9 cellular contexts compared by ENCODE assay signal in the genomic region with DNA sequence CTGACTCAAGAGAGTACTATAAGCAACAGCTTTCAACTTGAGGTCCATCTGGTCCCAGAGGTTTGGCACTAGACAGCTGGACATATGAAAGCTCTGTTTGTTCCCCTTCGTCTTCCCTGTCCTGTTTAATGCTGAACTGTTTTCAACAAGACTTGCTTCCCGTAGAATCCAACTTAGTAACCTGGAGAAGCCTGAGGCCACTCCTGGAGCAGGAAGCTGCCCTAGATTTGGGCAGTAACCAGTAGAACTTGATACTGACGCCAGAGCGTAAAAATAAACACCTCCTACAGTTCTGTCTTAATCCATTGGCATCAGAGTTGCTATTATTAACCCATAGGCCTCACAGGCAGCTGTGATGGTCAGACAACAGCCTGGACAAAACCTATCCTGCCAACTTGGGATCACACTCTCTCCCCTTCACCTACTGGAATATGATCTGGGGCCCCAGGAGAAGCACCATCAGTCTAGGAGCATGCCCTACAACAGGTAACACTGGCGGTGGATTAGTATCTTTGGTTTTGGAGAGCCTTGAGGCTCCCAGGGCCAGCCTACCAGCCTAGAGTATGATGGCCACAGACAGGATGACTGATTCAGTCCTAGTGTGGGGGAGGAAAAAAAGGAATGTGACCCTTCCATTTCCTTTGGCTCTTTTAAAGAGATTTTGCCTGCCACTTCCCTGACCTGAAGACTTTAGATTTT. TPM values are rescaled to one million over a fixed set of nuclear protein-coding genes. Genes with fewer than 3 reads are reported as not detected.
DNase-seq lines count a peak whose midpoint lies in the region; ATAC-seq and TF ChIP-seq lines count a peak whose summit lies in the region.
"Had no signal": no experiment of that assay in that cellular context is flagged by ENCODE, and none has a peak within 500 bp of the region (broad histone marks: within the 10 kb centered on the region; RNA-seq: fewer than 3 reads in every experiment).

No MANE protein-coding gene starts in this region.

- H3K79me1 ChIP-seq in IMR-90 (ENCODE audit: low read depth in 1 of 2, low read length in 2 of 2) = peaks cover 27 to 74% of the 10 kb centered on the region in 2 experiments

- CTCF ChIA-PET in IMR-90 (lab: Yijun Ruan, JAX) = interaction anchor here (0.9 to 1.6 kb wide), 7 partner anchors 10 to 36 kb away, joined by 3 to 5 read pairs (median 3); no protein-coding TSS in a partner anchor

- H3K4me1 ChIP-seq in IMR-90 (ENCODE audit: control insufficient read depth, insufficient read depth, low read length) (peaks cover 42% of the 10 kb centered on the region), right lobe of liver (peaks cover 0 to 57% (median 28%) of the 10 kb centered on the region in 4 donors), suprapubic skin (peaks cover 51% of the 10 kb centered on the region)

- no peak overlapping the region for H3K4me3 ChIP-seq in IMR-90 (ENCODE audit: insufficient read depth, low read depth, low read length)
- H3K4me3 ChIP-seq in coronary artery = peak overlapping the region; percentile 30
- H3K4me3 ChIP-seq in right lobe of liver = no peak overlapping the region
- no peak overlapping the region for H3K4me3 ChIP-seq in suprapubic skin

- peak overlapping the region; percentile 97 for H4K91ac ChIP-seq in IMR-90 (ENCODE audit: insufficient read depth, low read depth, low read length)

- H3K18ac ChIP-seq in IMR-90 (ENCODE audit: low read depth, low read length) = peak overlapping the region; percentile 98

- H2BK120ac ChIP-seq in IMR-90 (ENCODE audit: low read depth, low read length) = peak overlapping the region; percentile 99

- intact Hi-C loops in IMR-90 (cut with micrococcal nuclease) (no loop called here), right lobe of liver (cut with DNase I) (no loop called here)

- peak overlapping the region; percentile 96 for H2BK5ac ChIP-seq in IMR-90 (ENCODE audit: low read depth, low read length, poor library complexity, severe bottlenecking)

- TF ChIP-seq EP300 in suprapubic skin (IDR thresholded peaks at IDR 0.05) = no peak

- H3K9me3 ChIP-seq in IMR-90 (ENCODE audit: control insufficient read depth, insufficient read depth, low read length) (no peaks in the 10 kb centered on the region), right lobe of liver (no peaks in the 10 kb centered on the region), suprapubic skin (no peaks in the 10 kb centered on the region)

- TF ChIP-seq CTCF in IMR-90 (conservative IDR thresholded peaks at IDR 0.05; ENCODE audit: low read depth, low read length) (no peak), coronary artery (IDR thresholded peaks at IDR 0.05) (no peak), right lobe of liver (IDR thresholded peaks at IDR 0.05) (no peak), suprapubic skin (IDR thresholded peaks at IDR 0.05) (no peak)

- peak overlapping the region; percentile 96 for H3K23ac ChIP-seq in IMR-90 (ENCODE audit: low read depth, low read length)

- DNase-seq in IMR-90 (peak; percentile 58), coronary artery (ENCODE audit: low spot score) (no peak), right lobe of liver (no peak), suprapubic skin (ENCODE audit: low spot score in 2 of 2) (no peak), putamen (ENCODE audit: low spot score) (no peak), T-helper 2 cell (no peak), AG20443 (ENCODE audit: low spot score) (no peak)
- DNase-seq: NCI-H69 had no signal

- 0 out of 2 replicates have a peak, but pooled peaks have one; percentile 18 for TF ChIP-seq POLR2A in IMR-90 (IDR thresholded peaks at IDR 0.05; ENCODE audit: low read depth, low read length)
- TF ChIP-seq POLR2A in right lobe of liver (IDR thresholded peaks at IDR 0.05) = no peak
- no peak for TF ChIP-seq POLR2A in suprapubic skin (IDR thresholded peaks at IDR 0.05)

- H4K5ac ChIP-seq in IMR-90 (ENCODE audit: low read depth, low read length) = peak overlapping the region; percentile 94

- H2AK9ac ChIP-seq in IMR-90 (replicated peaks; ENCODE audit: low read depth, low read length, poor library complexity) = peak overlapping the region; percentile 91

- peak overlapping the region; percentile 97 for H2BK15ac ChIP-seq in IMR-90 (ENCODE audit: low read depth, low read length)

- ATAC-seq in IMR-90 (ENCODE audit: low read depth) (no peak), right lobe of liver (peak in 2 of 4 donors; percentile 5 to 25), GM21381 (IDR thresholded peaks at IDR 0.05; ENCODE audit: unreplicated experiment) (no peak)

- POLR2A ChIA-PET in IMR-90 (lab: Charles Lee; ENCODE audit: unreplicated experiment) = interaction anchor here (1.0 to 1.5 kb wide), 2 partner anchors 8 to 19 kb away, joined by 8 to 13 read pairs; no protein-coding TSS in a partner anchor

- no peaks in the 10 kb centered on the region for H3K36me3 ChIP-seq in IMR-90 (ENCODE audit: control insufficient read depth, insufficient read depth, low read length)
- H3K36me3 ChIP-seq in right lobe of liver = no peaks in the 10 kb centered on the region
- no peaks in the 10 kb centered on the region for H3K36me3 ChIP-seq in suprapubic skin

- peak overlapping the region; percentile 92 for H2BK20ac ChIP-seq in IMR-90 (ENCODE audit: low read depth, low read length)

- H3K27ac ChIP-seq in IMR-90 (ENCODE audit: insufficient read depth, low read length) (peak overlapping the region; percentile 94), coronary artery (peak overlapping the region; percentile 90 to 94), right lobe of liver (peak overlapping the region; percentile 16 to 49 (median 39)), suprapubic skin (peak overlapping the region; percentile 81)

- H3K4me2 ChIP-seq in IMR-90 (ENCODE audit: low read depth, low read length) = peak overlapping the region; percentile 22

- no peaks in the 10 kb centered on the region for H4K20me1 ChIP-seq in IMR-90 (ENCODE audit: insufficient read depth, low read length)

- H3K4ac ChIP-seq in IMR-90 (ENCODE audit: low read depth, low read length) = peak overlapping the region; percentile 95

- H3K9me1 ChIP-seq in IMR-90 (ENCODE audit: insufficient read depth, low read length) = peaks cover 25% of the 10 kb centered on the region

- no peak for TF ChIP-seq RAD21 in IMR-90 (IDR thresholded peaks at IDR 0.05; ENCODE audit: low read length)

- dilution Hi-C loops in IMR-90 (cut with HindIII; ENCODE audit: low sequenced_read_pairs, unreplicated experiment) = no loop called here

- peak overlapping the region; percentile 85 for H3K14ac ChIP-seq in IMR-90 (replicated peaks; ENCODE audit: low read depth, low read length)

- in situ Hi-C loops in IMR-90 (cut with MboI; ENCODE audit: low sequenced_read_pairs) = no loop called here

- peak overlapping the region; percentile 29 for H2AFZ ChIP-seq in IMR-90 (replicated peaks; ENCODE audit: low read length, poor library complexity)

- peak overlapping the region; percentile 87 for H2AK5ac ChIP-seq in IMR-90 (ENCODE audit: low read depth, low read length)

- H3K56ac ChIP-seq in IMR-90 (ENCODE audit: extremely low read depth, insufficient read depth, low read length) = peak overlapping the region; percentile 96

- H3K27me3 ChIP-seq in IMR-90 (ENCODE audit: control insufficient read depth, insufficient read depth, low read length) (no peaks in the 10 kb centered on the region), right lobe of liver (no peaks in the 10 kb centered on the region), suprapubic skin (no peaks in the 10 kb centered on the region)

- no TSS peak for BruUV-seq in IMR-90 (replicated peaks; lab: Mats Ljungman, UMichigan)

- WGBS in IMR-90 (ENCODE audit: extremely low coverage in 2 of 2, insufficient read length in 1 of 2), 2 experiments = 69% methylated on average over 2 of the region's 5 CpGs; no CpG with 5 or more reads in 1 of the 2 experiments
- 19% methylated on average over 4 of the region's 5 CpGs for WGBS in right lobe of liver (ENCODE audit: insufficient coverage, low coverage, low lambda C conversion rate, missing lambda C conversion rate)
- 48% methylated on average over 5 of the region's 5 CpGs for WGBS in suprapubic skin

- H3K9ac ChIP-seq in IMR-90 (ENCODE audit: low read depth, low read length) = peak overlapping the region; percentile 76

- peak overlapping the region; percentile 91 to 93 for H4K8ac ChIP-seq in IMR-90 (ENCODE audit: low read depth in 2 of 2, low read length in 2 of 2)

TF ChIP-seq in IMR-90, 13 proteins besides CTCF, POLR2A, EP300 and RAD21:
- TF ChIP-seq CHD1 (IDR thresholded peaks at IDR 0.05; ENCODE audit: low read depth, low read length) (no peak), MAFK (IDR thresholded peaks at IDR 0.05; ENCODE audit: low read depth, low read length) (no peak), SMC3 (IDR thresholded peaks at IDR 0.05; ENCODE audit: low read depth, low read length) (no peak), FOS (IDR thresholded peaks at IDR 0.05; ENCODE audit: low read depth, low read length) (no peak), BHLHE40 (IDR thresholded peaks at IDR 0.05; ENCODE audit: low read depth, low read length) (no peak), MAZ (IDR thresholded peaks at IDR 0.05; ENCODE audit: borderline replicate concordance, low read depth, low read length) (no peak), RFX5 (IDR thresholded peaks at IDR 0.05; ENCODE audit: low read depth, low read length) (no peak), NFE2L2 (IDR thresholded peaks at IDR 0.05; ENCODE audit: low read depth, low read length) (no peak)
- TF ChIP-seq, protein P1, sequence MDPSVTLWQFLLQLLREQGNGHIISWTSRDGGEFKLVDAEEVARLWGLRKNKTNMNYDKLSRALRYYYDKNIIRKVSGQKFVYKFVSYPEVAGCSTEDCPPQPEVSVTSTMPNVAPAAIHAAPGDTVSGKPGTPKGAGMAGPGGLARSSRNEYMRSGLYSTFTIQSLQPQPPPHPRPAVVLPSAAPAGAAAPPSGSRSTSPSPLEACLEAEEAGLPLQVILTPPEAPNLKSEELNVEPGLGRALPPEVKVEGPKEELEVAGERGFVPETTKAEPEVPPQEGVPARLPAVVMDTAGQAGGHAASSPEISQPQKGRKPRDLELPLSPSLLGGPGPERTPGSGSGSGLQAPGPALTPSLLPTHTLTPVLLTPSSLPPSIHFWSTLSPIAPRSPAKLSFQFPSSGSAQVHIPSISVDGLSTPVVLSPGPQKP (IDR thresholded peaks at IDR 0.05; ENCODE audit: borderline replicate concordance, low read depth, low read length) = no peak

RNA-seq across cellular contexts. Expression of a gene that starts 29.2 kb away (rescaled TPM):
- total RNA-seq in IMR-90 (2012; rRNA removed) = 17.4 and 18.3 TPM in 2 replicates
- polyA plus RNA-seq in IMR-90 (2012; rRNA removed) = 35.4 and 42.8 TPM in 2 replicates
- polyA plus RNA-seq in IMR-90 (2012; cell fraction: cytosol; rRNA removed) = 16.0 and 32.6 TPM in 2 replicates
- polyA plus RNA-seq in IMR-90 (2012; cell fraction: nucleus; rRNA removed; ENCODE audit: low replicate concordance) = 90.1 and 162 TPM in 2 replicates
- total RNA-seq in right lobe of liver = 10 to 100 TPM in 2 of 6 experiments, 1 to 10 TPM in 4; 6.0 to 12.9 (median 9.1) TPM
- total RNA-seq in suprapubic skin = 10 to 100 TPM; 17.5 to 22.3 (median 19.0) TPM

Comparison
In these comparisons a context has a peak if more than half of its experiments do, and no peak if none do; other contexts are left out.
1. H3K27ac ChIP-seq: peak in every context shown above with its lines; median percentile 94 in IMR-90; 92 in coronary artery; 81 in suprapubic skin; 39 in right lobe of liver.